1 cellular context compared by ENCODE assay signal in the genomic region with DNA sequence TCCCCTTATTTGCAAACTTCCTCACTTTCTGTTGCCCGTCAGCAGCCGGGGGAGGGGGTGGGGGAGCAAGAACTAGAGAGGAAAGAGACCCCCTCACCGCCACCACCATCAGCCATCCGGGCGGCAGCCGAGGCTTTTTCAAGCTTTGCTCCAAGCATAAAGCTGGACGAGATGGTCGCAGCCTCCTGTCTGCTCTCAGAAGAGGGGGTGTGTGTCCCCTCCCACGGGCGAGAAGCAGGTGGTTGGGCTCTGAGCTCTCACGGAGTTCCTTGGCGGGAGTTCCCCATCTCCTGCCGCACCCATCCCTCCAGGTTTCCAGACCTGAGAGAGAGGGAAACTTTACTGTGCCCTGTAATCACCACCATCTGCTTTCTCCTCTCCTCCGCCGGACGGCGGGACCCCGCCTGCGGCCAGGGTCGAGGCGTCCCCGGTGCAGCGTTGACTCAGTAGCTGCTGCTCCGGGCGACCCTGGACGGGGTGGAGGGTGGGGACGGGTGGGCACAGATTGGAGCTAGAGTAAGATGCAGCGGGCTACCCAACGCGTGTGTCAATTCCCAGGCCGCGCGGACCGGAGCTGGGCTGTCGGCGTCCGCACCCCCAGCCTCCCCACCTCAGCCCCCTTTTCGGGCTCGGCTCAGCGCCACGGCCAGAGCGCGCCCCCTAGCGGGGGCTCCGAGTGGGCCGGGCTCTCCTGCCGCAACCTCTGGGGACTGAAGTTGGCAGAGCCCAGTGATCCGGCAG.
TF ChIP-seq lines count a peak whose summit lies in the region.

No MANE protein-coding gene starts in this region.

TF ChIP-seq in liver, 16 proteins besides CTCF, POLR2A, EP300 and RAD21 (continued from another document):
- TF ChIP-seq, protein P1, sequence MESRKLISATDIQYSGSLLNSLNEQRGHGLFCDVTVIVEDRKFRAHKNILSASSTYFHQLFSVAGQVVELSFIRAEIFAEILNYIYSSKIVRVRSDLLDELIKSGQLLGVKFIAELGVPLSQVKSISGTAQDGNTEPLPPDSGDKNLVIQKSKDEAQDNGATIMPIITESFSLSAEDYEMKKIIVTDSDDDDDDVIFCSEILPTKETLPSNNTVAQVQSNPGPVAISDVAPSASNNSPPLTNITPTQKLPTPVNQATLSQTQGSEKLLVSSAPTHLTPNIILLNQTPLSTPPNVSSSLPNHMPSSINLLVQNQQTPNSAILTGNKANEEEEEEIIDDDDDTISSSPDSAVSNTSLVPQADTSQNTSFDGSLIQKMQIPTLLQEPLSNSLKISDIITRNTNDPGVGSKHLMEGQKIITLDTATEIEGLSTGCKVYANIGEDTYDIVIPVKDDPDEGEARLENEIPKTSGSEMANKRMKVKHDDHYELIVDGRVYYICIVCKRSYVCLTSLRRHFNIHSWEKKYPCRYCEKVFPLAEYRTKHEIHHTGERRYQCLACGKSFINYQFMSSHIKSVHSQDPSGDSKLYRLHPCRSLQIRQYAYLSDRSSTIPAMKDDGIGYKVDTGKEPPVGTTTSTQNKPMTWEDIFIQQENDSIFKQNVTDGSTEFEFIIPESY (IDR thresholded peaks at IDR 0.05), result no peak
- TF ChIP-seq JUND (IDR thresholded peaks at IDR 0.05) (no peak), GABPA (IDR thresholded peaks at IDR 0.05 in 1 of 2, conservative IDR thresholded peaks at IDR 0.05 in 1 of 2) (no peak), REST (IDR thresholded peaks at IDR 0.05) (no peak), TAF1 (conservative IDR thresholded peaks at IDR 0.05) (no peak), HNF4G (IDR thresholded peaks at IDR 0.05) (no peak), EGR1 (IDR thresholded peaks at IDR 0.05; ENCODE audit: low read depth in 2 of 2) (no peak)
- TF ChIP-seq, protein P2, sequence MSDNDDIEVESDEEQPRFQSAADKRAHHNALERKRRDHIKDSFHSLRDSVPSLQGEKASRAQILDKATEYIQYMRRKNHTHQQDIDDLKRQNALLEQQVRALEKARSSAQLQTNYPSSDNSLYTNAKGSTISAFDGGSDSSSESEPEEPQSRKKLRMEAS (IDR thresholded peaks at IDR 0.05), result no peak
TF ChIP-seq in liver: peak in this region for 0.
